ENCODE assay signal across 35 cellular contexts in the genomic region with DNA sequence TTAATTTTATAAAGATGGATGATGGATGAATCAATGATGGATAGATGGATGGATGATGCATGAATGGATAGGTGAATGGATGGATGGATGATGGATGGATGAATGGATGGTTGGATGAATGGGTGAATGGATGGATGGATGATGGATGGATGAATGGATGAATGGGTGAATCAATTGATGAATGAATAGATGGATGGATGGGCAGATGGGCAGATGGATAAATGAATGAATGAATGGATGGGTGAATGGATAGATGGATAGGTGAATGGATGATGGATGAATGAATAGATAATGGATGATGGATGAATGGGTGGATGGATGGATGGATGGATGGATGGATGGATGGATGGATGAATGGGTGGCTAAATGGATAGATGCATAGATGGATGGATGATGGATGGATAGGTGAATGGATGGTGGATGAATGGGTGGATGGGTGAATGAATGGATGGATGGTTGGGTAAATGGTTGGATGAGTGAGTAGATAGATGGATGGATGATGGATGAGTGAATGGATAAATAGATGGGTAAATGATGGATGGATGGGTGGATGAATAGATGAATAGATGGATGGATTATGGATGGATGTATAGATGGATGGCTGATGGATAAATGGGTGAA. TPM values are rescaled to one million over a fixed set of nuclear protein-coding genes. Genes with fewer than 3 reads are reported as not detected.
"Had no signal": no experiment of that assay in that cellular context is flagged by ENCODE, and none has a peak within 500 bp of the region (broad histone marks: within the 10 kb centered on the region; RNA-seq: fewer than 3 reads in every experiment).

No MANE protein-coding gene starts in this region.

- H3K4me2 ChIP-seq: SK-N-SH had no signal

- DNase-seq: activated CD4-positive, alpha-beta T cell treated with anti-CD3 and anti-CD28 coated beads, Interleukin-2, amount 10 ng/mL, durations not matched to agents 24 days and 14 days; activated CD4-positive, alpha-beta T cell treated with anti-CD3 and anti-CD28 coated beads, Interleukin-2, amount 50 U/mL, for 4 hours; activated CD8-positive, alpha-beta T cell treated with anti-CD3 and anti-CD28 coated beads for 36 hours; activated effector memory CD4-positive, alpha-beta T cell treated with anti-CD3 and anti-CD28 coated beads, Interleukin-2, amount 50 U/mL, for 16 hours; activated naive CD4-positive, alpha-beta T cell; activated naive CD4-positive, alpha-beta T cell treated with anti-CD3 and anti-CD28 coated beads, Interleukin-2, amount 50 U/mL, for 16 hours; activated naive CD8-positive, alpha-beta T cell treated with anti-CD3 and anti-CD28 coated beads for 36 hours; activated T-cell treated with anti-CD3 and anti-CD28 coated beads, Interleukin-2, amount 50 U/mL, for 1 hour; activated T-cell treated with anti-CD3 and anti-CD28 coated beads, Interleukin-2, amount 50 U/mL, for 72 hours; amniotic stem cell; aorta; brain microvascular endothelial cell; central memory CD4-positive, alpha-beta T cell; Kasumi-1; MG63; MV-4-11; NCI-H1092; NCI-H1436 treated with DMSO at 0.1 percent for 48 hours; NCI-H1694 treated with DMSO at 0.1 percent for 48 hours; NCI-H2029; NCI-H345; NCI-H526; NCI-H748 treated with DMSO at 0.1 percent for 48 hours; NK-92 treated with Interleukin-12 subunit alpha and Interleukin-12 subunit beta, amount 100 ng/mL, for 24 hours; PC-3; Peyer's patch; RPMI8226; SHP77 treated with DMSO at 0.1 percent for 48 hours; SK-N-SH had no signal

- H3K36me3 ChIP-seq: brain microvascular endothelial cell, MG63, Peyer's patch, SJSA1 had no signal

- FAIRE-seq: TTC549 had no signal

- H3K27ac ChIP-seq: brain microvascular endothelial cell, Peyer's patch, SJSA1 had no signal

- H3K9me3 ChIP-seq: MG63, Peyer's patch, SJSA1, SK-N-SH had no signal

- H3K27me3 ChIP-seq: brain microvascular endothelial cell, Peyer's patch, SJSA1 had no signal

- H3K9ac ChIP-seq: SK-N-SH had no signal

- H3K4me3 ChIP-seq: MG63, Peyer's patch, SJSA1 had no signal

- H3K4me1 ChIP-seq: Peyer's patch, SJSA1 had no signal

RNA-seq across cellular contexts. Expression of gene SBK3, which starts 22.5 kb away (rescaled TPM):
- total RNA-seq: activated CD4-positive, alpha-beta T cell treated with anti-CD3 and anti-CD28 coated beads, Interleukin-2, amount 10 ng/mL, durations not matched to agents 24 days and 14 days; activated CD8-positive, alpha-beta memory T cell treated with anti-CD3 and anti-CD28 coated beads for 36 hours; activated CD8-positive, alpha-beta T cell treated with anti-CD3 and anti-CD28 coated beads for 36 hours; activated naive CD8-positive, alpha-beta T cell treated with anti-CD3 and anti-CD28 coated beads for 36 hours; activated T-cell treated with anti-CD3 and anti-CD28 coated beads, Interleukin-2, amount 50 U/mL, for 72 hours; activated T-helper 17 cell treated with anti-CD3 and anti-CD28 coated beads, Interleukin-2, amount 50 U/mL, for 72 hours; cerebellum; PC-3 had no signal
- polyA plus RNA-seq: aorta had no signal

RNA-seq across cellular contexts. Expression of gene SBK2, which starts 30.9 kb away (rescaled TPM):
- total RNA-seq: activated CD4-positive, alpha-beta T cell treated with anti-CD3 and anti-CD28 coated beads, Interleukin-2, amount 10 ng/mL, durations not matched to agents 24 days and 14 days; activated CD8-positive, alpha-beta memory T cell treated with anti-CD3 and anti-CD28 coated beads for 36 hours; activated CD8-positive, alpha-beta T cell treated with anti-CD3 and anti-CD28 coated beads for 36 hours; activated naive CD8-positive, alpha-beta T cell treated with anti-CD3 and anti-CD28 coated beads for 36 hours; activated T-cell treated with anti-CD3 and anti-CD28 coated beads, Interleukin-2, amount 50 U/mL, for 72 hours; activated T-helper 17 cell treated with anti-CD3 and anti-CD28 coated beads, Interleukin-2, amount 50 U/mL, for 72 hours; aorta; cerebellum; NCI-H460; PC-3; Peyer's patch; SJSA1 had no signal
- polyA plus RNA-seq: aorta had no signal
